Comparison of ENCODE assay signal across 9 cellular contexts in genomic region chr11:76783901-76784813, GRCh38. TPM values are rescaled to one million over a fixed set of nuclear protein-coding genes. Genes with fewer than 3 reads are reported as not detected.
DNase-seq lines count a peak whose midpoint lies in the region; ATAC-seq, FAIRE-seq and TF ChIP-seq lines count a peak whose summit lies in the region.
"Had no signal": no experiment of that assay in that cellular context is flagged by ENCODE, and none has a peak within 500 bp of the region (broad histone marks: within the 10 kb centered on the region; RNA-seq: fewer than 3 reads in every experiment).

No MANE protein-coding gene starts in this region.

- DNase-seq in NCI-H510A treated with DMSO at 0.1 percent for 48 hours (lab: John Stamatoyannopoulos, UW) (peak; percentile 25), NCI-H510A (lab: John Stamatoyannopoulos, UW) (no peak), RCC 7860 (ENCODE audit: low spot score) (peak; percentile 74), endothelial cell (ENCODE audit: low spot score) (peak; percentile 82)

- H3K9me3 ChIP-seq in mucosa of rectum (ENCODE audit: control insufficient read depth in 2 of 2, low read length in 2 of 2), result no peaks in the 10 kb centered on the region

- peaks cover 27% of the 10 kb centered on the region for H3K4me1 Mint-ChIP-seq in endothelial cell (ENCODE audit: unreplicated experiment)

- no peak for TF ChIP-seq CTCF in endothelial cell (IDR thresholded peaks at IDR 0.05; ENCODE audit: unreplicated experiment)

- peaks cover 20% of the 10 kb centered on the region for H3K36me3 Mint-ChIP-seq in endothelial cell (ENCODE audit: low read depth, unreplicated experiment)
- H3K36me3 Mint-ChIP-seq: activated naive CD4-positive, alpha-beta T cell treated with anti-CD3 and anti-CD28 coated beads, Interleukin-2, amount 50 U/mL, for 24 hours had no signal

- no peaks in the 10 kb centered on the region for H3K36me3 ChIP-seq in mucosa of rectum (ENCODE audit: control insufficient read depth in 2 of 2, insufficient read depth in 2 of 2, low read length in 2 of 2)

- ATAC-seq in GM18873 (IDR thresholded peaks at IDR 0.05; ENCODE audit: low FRiP score, unreplicated experiment), result no peak
- ATAC-seq in HG03108 (IDR thresholded peaks at IDR 0.05; ENCODE audit: unreplicated experiment), result no peak
- ATAC-seq in HG02938 (IDR thresholded peaks at IDR 0.05; ENCODE audit: unreplicated experiment), result no peak

- FAIRE-seq in RCC 7860 (lab: Jason Lieb, UNC), result no peak

- peaks cover 48 to 55% of the 10 kb centered on the region in 2 donors for H3K4me1 ChIP-seq in mucosa of rectum (ENCODE audit: control insufficient read depth in 2 of 2, insufficient read depth in 2 of 2, low read length in 2 of 2)

- no peak overlapping the region for H3K27ac Mint-ChIP-seq in endothelial cell (ENCODE audit: unreplicated experiment)
- H3K27ac Mint-ChIP-seq: activated naive CD4-positive, alpha-beta T cell treated with anti-CD3 and anti-CD28 coated beads, Interleukin-2, amount 50 U/mL, for 24 hours had no signal

- H3K27me3 ChIP-seq in mucosa of rectum (ENCODE audit: control insufficient read depth in 2 of 2, insufficient read depth in 2 of 2, low read length in 2 of 2), result no peaks in the 10 kb centered on the region

- H3K4me3 ChIP-seq in mucosa of rectum (ENCODE audit: low read length in 2 of 2), result peak overlapping the region; percentile 85 to 87

- H3K9ac ChIP-seq in mucosa of rectum (ENCODE audit: low read depth in 1 of 2, low read length in 2 of 2), result peak overlapping the region; percentile 77 to 96

- peaks cover 11% of the 10 kb centered on the region for H3K27me3 Mint-ChIP-seq in endothelial cell (ENCODE audit: unreplicated experiment)

- no peaks in the 10 kb centered on the region for H3K9me3 Mint-ChIP-seq in endothelial cell (ENCODE audit: unreplicated experiment)
- H3K9me3 Mint-ChIP-seq: activated naive CD4-positive, alpha-beta T cell treated with anti-CD3 and anti-CD28 coated beads, Interleukin-2, amount 50 U/mL, for 24 hours had no signal

- peak overlapping the region; percentile 85 to 93 for H3K27ac ChIP-seq in mucosa of rectum (ENCODE audit: low read depth in 2 of 2, low read length in 2 of 2)

- H3K4me3 Mint-ChIP-seq in endothelial cell (ENCODE audit: unreplicated experiment), result peak overlapping the region; percentile 86

RNA-seq across cellular contexts. Expression of gene TSKU, which starts 1.0 kb away (rescaled TPM):
- 29.9 TPM for total RNA-seq in endothelial cell (ENCODE audit: unreplicated experiment)
